Comparison of ENCODE assay signal across 7 cellular contexts in the genomic region with DNA sequence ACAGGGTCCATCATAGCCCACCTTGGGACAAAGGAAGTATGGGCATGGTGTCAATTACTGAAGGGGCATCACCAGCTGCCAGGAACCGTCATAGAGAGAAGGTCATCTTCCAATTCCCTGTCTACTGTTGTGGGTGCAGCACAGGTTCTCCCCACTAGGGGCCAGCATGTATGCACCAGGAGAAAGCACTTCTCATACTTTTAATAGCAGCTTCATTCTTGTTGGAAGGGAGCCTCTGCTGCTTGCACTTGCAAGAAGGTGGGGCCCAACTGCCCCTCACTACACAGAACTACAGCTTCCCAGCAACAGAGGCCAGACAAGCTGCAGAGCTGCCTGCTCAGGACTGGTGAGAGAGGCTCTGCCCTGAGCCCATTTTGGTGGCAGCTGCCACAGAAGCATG.
A peak's percentile ranks its signal among the peaks of the same experiment; 100 is the strongest.
DNase-seq lines count a peak whose midpoint lies in the region; ATAC-seq, FAIRE-seq and TF ChIP-seq lines count a peak whose summit lies in the region.
"Not testable (repeated sequence)": the region's sequence is repeated elsewhere in the genome, so short reads cannot be mapped to it uniquely, and the experiment has no call there.

No MANE protein-coding gene starts in this region.

- SMC1A ChIA-PET in GM12878 (lab: Charles Lee; ENCODE audit: uncharacterized antibody, unreplicated experiment): not testable (repeated sequence)

- H3K36me3 ChIP-seq in GM12878 (ENCODE audit: control insufficient read depth in 2 of 2, insufficient read depth in 2 of 2, low read length in 1 of 2); mucosa of descending colon (ENCODE audit: low read depth): not testable (repeated sequence)

- TF ChIP-seq EP300 in GM12878 (IDR thresholded peaks at IDR 0.05; ENCODE audit: borderline replicate concordance in 1 of 2, control insufficient read depth in 1 of 2, low read depth in 2 of 2, low read length in 2 of 2): not testable (repeated sequence)

- intact Hi-C loops in GM12878 (cut with micrococcal nuclease; ENCODE audit: unreplicated experiment); mucosa of descending colon (cut with DNase I, micrococcal nuclease): not testable (repeated sequence)

- H3K9me3 ChIP-seq in GM12878 (replicated peaks; ENCODE audit: control insufficient read depth, insufficient read depth, low read length); mucosa of descending colon: not testable (repeated sequence)

- BruUV-seq in GM12878 (replicated peaks; lab: Mats Ljungman, UMichigan): not testable (repeated sequence)

- in situ Hi-C loops in GM12878 (cut with MboI): not testable (repeated sequence)

- TF ChIP-seq POLR2A in GM12878 (IDR thresholded peaks at IDR 0.05; ENCODE audit: low read depth, low read length): not testable (repeated sequence)

- not testable (repeated sequence) for TF ChIP-seq CTCF in GM12878 (IDR thresholded peaks at IDR 0.05 in 2 of 3, conservative IDR thresholded peaks at IDR 0.05 in 1 of 3; ENCODE audit: control insufficient read depth in 2 of 3, extremely low read depth in 1 of 3, insufficient read depth in 1 of 3, low read depth in 3 of 3, low read length in 3 of 3); mucosa of descending colon (IDR thresholded peaks at IDR 0.05)

- not testable (repeated sequence) for H3K79me2 ChIP-seq in GM12878 (ENCODE audit: control insufficient read depth, insufficient read depth, low read length)

- not testable (repeated sequence) for H3K4me1 ChIP-seq in GM12878 (ENCODE audit: control insufficient read depth, insufficient read depth, low read length); mucosa of descending colon (ENCODE audit: low read depth)

- H3K27ac ChIP-seq in GM12878 (ENCODE audit: control insufficient read depth, insufficient read depth): not testable (repeated sequence)

- CTCF ChIA-PET in GM12878 (lab: Yijun Ruan, JAX): not testable (repeated sequence)

- RAD21 ChIA-PET in GM12878 (lab: Charles Lee; ENCODE audit: unreplicated experiment): not testable (repeated sequence)

- no CpG with 5 or more reads among the region's 1 CpG for WGBS in GM12878 (ENCODE audit: insufficient coverage, insufficient replicate concordance, low lambda C conversion rate, missing lambda C conversion rate)

- not testable (repeated sequence) for H3K4me2 ChIP-seq in GM12878 (ENCODE audit: control insufficient read depth, insufficient read depth)

- H4K20me1 ChIP-seq in GM12878 (ENCODE audit: control insufficient read depth, insufficient read depth): not testable (repeated sequence)

- DNase-seq in GM12878 (ENCODE audit: low read depth, low spot score); mucosa of descending colon: not testable (repeated sequence)

- FAIRE-seq in GM12878 (lab: Jason Lieb, UNC): not testable (repeated sequence)

- H2AFZ ChIP-seq in GM12878 (ENCODE audit: control insufficient read depth, low read depth, low read length): not testable (repeated sequence)

- POLR2A ChIA-PET in GM12878 (lab: Charles Lee): not testable (repeated sequence)

- H3K4me3 ChIP-seq in GM12878, mucosa of descending colon: not testable (repeated sequence)

- ATAC-seq in GM18870 (IDR thresholded peaks at IDR 0.05; ENCODE audit: unreplicated experiment) (peak; percentile 34), GM21360 (IDR thresholded peaks at IDR 0.05; ENCODE audit: unreplicated experiment) (peak; percentile 75), HG02571 (IDR thresholded peaks at IDR 0.05; ENCODE audit: unreplicated experiment) (peak; percentile 44), HG03066 (IDR thresholded peaks at IDR 0.05; ENCODE audit: low read depth, unreplicated experiment) (peak; percentile 60), HG03432 (IDR thresholded peaks at IDR 0.05; ENCODE audit: unreplicated experiment) (peak; percentile 54), GM12878 (peak; percentile 77), mucosa of descending colon (peak; percentile 38)

- H3K9ac ChIP-seq in GM12878 (ENCODE audit: control insufficient read depth, insufficient read depth, low read length): not testable (repeated sequence)

- TF ChIP-seq RAD21 in GM12878 (IDR thresholded peaks at IDR 0.05; ENCODE audit: insufficient read depth, low read depth, low read length): not testable (repeated sequence)

- H3K27me3 ChIP-seq in GM12878 (replicated peaks in 1 of 2; ENCODE audit: control insufficient read depth in 2 of 2, insufficient read depth in 2 of 2, low read length in 1 of 2): not testable (repeated sequence)
